1 cellular context compared by ENCODE assay signal in the genomic region with DNA sequence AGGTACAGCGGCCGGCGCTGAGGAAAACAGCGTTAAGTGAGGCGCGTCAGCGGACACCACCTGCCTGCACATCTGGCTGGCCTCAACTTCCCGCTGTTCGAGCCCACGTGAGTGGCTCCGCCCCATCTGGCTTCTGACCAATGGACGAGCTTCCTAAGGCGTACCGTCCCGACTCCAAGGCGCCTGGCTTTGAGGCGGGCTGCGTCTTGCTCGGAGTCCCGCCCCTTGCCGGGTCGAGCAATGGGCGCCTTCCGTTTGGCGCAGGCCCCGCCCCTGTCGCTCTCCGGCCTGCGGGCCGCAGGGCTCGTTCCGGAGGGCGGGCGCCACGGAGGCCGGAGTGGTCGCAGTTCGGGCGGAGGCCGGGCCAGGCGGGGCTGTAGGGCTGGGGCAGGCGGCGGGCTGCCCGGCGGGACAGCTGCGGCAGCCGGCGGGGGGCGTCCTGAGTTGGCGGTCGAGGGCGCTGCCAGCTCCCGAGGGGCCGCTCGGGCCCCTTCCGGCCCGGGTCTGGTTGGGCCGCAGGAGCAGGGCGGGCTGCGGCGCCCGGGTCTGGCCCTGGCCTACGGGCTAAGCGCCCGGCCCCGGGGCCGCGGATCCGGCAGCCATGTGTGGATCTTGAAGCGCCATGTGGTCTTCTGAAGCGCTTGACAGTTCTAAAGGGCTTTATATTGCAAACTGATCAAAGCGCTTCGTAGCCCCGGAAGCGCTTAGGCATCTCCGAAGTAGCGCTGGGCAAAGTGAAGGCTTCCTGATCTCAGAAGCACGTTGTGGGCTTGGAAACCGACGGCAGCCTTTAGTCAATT.
A peak's percentile ranks its signal among the peaks of the same experiment; 100 is the strongest.
TF ChIP-seq lines count a peak whose summit lies in the region.

A gene with protein sequence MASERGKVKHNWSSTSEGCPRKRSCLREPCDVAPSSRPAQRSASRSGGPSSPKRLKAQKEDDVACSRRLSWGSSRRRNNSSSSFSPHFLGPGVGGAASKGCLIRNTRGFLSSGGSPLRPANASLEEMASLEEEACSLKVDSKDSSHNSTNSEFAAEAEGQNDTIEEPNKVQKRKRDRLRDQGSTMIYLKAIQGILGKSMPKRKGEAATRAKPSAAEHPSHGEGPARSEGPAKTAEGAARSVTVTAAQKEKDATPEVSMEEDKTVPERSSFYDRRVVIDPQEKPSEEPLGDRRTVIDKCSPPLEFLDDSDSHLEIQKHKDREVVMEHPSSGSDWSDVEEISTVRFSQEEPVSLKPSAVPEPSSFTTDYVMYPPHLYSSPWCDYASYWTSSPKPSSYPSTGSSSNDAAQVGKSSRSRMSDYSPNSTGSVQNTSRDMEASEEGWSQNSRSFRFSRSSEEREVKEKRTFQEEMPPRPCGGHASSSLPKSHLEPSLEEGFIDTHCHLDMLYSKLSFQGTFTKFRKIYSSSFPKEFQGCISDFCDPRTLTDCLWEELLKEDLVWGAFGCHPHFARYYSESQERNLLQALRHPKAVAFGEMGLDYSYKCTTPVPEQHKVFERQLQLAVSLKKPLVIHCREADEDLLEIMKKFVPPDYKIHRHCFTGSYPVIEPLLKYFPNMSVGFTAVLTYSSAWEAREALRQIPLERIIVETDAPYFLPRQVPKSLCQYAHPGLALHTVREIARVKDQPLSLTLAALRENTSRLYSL (plus strand): TSS at position 276 of the 800 bp plus-strand sequence. CDS start 742 bp downstream, outside the sequence.

TF ChIP-seq in GM12878, 131 proteins besides CTCF, POLR2A, EP300 and RAD21 (continued from another document and continues in another):
- TF ChIP-seq CBX3 (IDR thresholded peaks at IDR 0.05; ENCODE audit: borderline replicate concordance, low read depth) (no peak), KAT2A (conservative IDR thresholded peaks at IDR 0.05; ENCODE audit: control insufficient read depth, low read depth, low read length) (no peak), CEBPB (IDR thresholded peaks at IDR 0.05; ENCODE audit: borderline replicate concordance in 1 of 2, low read depth in 2 of 2, low read length in 2 of 2) (no peak), TCF3 (IDR thresholded peaks at IDR 0.05; ENCODE audit: borderline replicate concordance, insufficient read depth, low read depth, low read length) (peak; percentile 80; the same call in 1 of the 2 replicates), NRF1 (conservative IDR thresholded peaks at IDR 0.05; ENCODE audit: low read depth, low read length) (0 out of 2 replicates have a peak, but pooled peaks have one; percentile 25), EZH2 (IDR thresholded peaks at IDR 0.05; ENCODE audit: borderline replicate concordance, control insufficient read depth, low read depth, low read length) (no peak), STAT1 (conservative IDR thresholded peaks at IDR 0.05) (0 out of 2 replicates have a peak, but pooled peaks have one; percentile 26), ZBED1 (IDR thresholded peaks at IDR 0.05; ENCODE audit: borderline replicate concordance) (no peak), BMI1 (IDR thresholded peaks at IDR 0.05; ENCODE audit: borderline replicate concordance) (no peak), POU2F2 (IDR thresholded peaks at IDR 0.05; ENCODE audit: borderline replicate concordance, low read depth, low read length) (peak; percentile 45; the same call in 1 of the 3 replicates), NR2C1 (IDR thresholded peaks at IDR 0.05) (peak; percentile 62), BHLHE40 (IDR thresholded peaks at IDR 0.05; ENCODE audit: borderline replicate concordance in 1 of 2, low read depth in 2 of 2, low read length in 1 of 2) (peak; percentile 93 to 96), POLR2AphosphoS5 (IDR thresholded peaks at IDR 0.05; ENCODE audit: low read length) (peak; percentile 53; the same call in 1 of the 2 replicates), EGR1 (IDR thresholded peaks at IDR 0.05; ENCODE audit: borderline replicate concordance in 1 of 2, low read depth in 2 of 2, low read length in 2 of 2) (no peak), CBX5 (IDR thresholded peaks at IDR 0.05; ENCODE audit: low read depth) (0 out of 2 replicates have a peak, but pooled peaks have one; percentile 65), TBL1XR1 (IDR thresholded peaks at IDR 0.05; ENCODE audit: low read depth, low read length) (0 out of 2 replicates have a peak, but pooled peaks have one; percentile 29), ZNF24 (IDR thresholded peaks at IDR 0.05) (0 out of 2 replicates have a peak, but pooled peaks have one; percentile 51), HDAC2 (IDR thresholded peaks at IDR 0.05) (no peak), MEF2A (IDR thresholded peaks at IDR 0.05; ENCODE audit: insufficient read depth, low read depth, low read length) (no peak), ESRRA (IDR thresholded peaks at IDR 0.05; ENCODE audit: low read length) (peak; percentile 29; the same call in 1 of the 2 replicates), DPF2 (IDR thresholded peaks at IDR 0.05) (peak; percentile 85), RB1 (IDR thresholded peaks at IDR 0.05; ENCODE audit: borderline replicate concordance) (0 out of 2 replicates have a peak, but pooled peaks have one; percentile 21), SMAD5 (IDR thresholded peaks at IDR 0.05; ENCODE audit: low read depth) (0 out of 2 replicates have a peak, but pooled peaks have one; percentile 27), MXI1 (IDR thresholded peaks at IDR 0.05; ENCODE audit: low read depth, low read length) (peak; percentile 62), ZBTB40 (IDR thresholded peaks at IDR 0.05; ENCODE audit: borderline replicate concordance) (no peak), LARP7 (IDR thresholded peaks at IDR 0.05) (peak; percentile 91)
- TF ChIP-seq, protein P1, sequence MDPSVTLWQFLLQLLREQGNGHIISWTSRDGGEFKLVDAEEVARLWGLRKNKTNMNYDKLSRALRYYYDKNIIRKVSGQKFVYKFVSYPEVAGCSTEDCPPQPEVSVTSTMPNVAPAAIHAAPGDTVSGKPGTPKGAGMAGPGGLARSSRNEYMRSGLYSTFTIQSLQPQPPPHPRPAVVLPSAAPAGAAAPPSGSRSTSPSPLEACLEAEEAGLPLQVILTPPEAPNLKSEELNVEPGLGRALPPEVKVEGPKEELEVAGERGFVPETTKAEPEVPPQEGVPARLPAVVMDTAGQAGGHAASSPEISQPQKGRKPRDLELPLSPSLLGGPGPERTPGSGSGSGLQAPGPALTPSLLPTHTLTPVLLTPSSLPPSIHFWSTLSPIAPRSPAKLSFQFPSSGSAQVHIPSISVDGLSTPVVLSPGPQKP (IDR thresholded peaks at IDR 0.05; ENCODE audit: low read depth, low read length) = peak; percentile 27
- TF ChIP-seq, protein P2, sequence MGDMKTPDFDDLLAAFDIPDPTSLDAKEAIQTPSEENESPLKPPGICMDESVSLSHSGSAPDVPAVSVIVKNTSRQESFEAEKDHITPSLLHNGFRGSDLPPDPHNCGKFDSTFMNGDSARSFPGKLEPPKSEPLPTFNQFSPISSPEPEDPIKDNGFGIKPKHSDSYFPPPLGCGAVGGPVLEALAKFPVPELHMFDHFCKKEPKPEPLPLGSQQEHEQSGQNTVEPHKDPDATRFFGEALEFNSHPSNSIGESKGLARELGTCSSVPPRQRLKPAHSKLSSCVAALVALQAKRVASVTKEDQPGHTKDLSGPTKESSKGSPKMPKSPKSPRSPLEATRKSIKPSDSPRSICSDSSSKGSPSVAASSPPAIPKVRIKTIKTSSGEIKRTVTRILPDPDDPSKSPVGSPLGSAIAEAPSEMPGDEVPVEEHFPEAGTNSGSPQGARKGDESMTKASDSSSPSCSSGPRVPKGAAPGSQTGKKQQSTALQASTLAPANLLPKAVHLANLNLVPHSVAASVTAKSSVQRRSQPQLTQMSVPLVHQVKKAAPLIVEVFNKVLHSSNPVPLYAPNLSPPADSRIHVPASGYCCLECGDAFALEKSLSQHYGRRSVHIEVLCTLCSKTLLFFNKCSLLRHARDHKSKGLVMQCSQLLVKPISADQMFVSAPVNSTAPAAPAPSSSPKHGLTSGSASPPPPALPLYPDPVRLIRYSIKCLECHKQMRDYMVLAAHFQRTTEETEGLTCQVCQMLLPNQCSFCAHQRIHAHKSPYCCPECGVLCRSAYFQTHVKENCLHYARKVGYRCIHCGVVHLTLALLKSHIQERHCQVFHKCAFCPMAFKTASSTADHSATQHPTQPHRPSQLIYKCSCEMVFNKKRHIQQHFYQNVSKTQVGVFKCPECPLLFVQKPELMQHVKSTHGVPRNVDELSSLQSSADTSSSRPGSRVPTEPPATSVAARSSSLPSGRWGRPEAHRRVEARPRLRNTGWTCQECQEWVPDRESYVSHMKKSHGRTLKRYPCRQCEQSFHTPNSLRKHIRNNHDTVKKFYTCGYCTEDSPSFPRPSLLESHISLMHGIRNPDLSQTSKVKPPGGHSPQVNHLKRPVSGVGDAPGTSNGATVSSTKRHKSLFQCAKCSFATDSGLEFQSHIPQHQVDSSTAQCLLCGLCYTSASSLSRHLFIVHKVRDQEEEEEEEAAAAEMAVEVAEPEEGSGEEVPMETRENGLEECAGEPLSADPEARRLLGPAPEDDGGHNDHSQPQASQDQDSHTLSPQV (IDR thresholded peaks at IDR 0.05) = no peak; the same call in 1 of the 2 replicates
- TF ChIP-seq, protein P3, sequence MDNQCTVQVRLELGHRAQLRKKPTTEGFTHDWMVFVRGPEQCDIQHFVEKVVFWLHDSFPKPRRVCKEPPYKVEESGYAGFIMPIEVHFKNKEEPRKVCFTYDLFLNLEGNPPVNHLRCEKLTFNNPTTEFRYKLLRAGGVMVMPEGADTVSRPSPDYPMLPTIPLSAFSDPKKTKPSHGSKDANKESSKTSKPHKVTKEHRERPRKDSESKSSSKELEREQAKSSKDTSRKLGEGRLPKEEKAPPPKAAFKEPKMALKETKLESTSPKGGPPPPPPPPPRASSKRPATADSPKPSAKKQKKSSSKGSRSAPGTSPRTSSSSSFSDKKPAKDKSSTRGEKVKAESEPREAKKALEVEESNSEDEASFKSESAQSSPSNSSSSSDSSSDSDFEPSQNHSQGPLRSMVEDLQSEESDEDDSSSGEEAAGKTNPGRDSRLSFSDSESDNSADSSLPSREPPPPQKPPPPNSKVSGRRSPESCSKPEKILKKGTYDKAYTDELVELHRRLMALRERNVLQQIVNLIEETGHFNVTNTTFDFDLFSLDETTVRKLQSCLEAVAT (IDR thresholded peaks at IDR 0.05) = 0 out of 2 replicates have a peak, but pooled peaks have one; percentile 7
- TF ChIP-seq, protein P4, sequence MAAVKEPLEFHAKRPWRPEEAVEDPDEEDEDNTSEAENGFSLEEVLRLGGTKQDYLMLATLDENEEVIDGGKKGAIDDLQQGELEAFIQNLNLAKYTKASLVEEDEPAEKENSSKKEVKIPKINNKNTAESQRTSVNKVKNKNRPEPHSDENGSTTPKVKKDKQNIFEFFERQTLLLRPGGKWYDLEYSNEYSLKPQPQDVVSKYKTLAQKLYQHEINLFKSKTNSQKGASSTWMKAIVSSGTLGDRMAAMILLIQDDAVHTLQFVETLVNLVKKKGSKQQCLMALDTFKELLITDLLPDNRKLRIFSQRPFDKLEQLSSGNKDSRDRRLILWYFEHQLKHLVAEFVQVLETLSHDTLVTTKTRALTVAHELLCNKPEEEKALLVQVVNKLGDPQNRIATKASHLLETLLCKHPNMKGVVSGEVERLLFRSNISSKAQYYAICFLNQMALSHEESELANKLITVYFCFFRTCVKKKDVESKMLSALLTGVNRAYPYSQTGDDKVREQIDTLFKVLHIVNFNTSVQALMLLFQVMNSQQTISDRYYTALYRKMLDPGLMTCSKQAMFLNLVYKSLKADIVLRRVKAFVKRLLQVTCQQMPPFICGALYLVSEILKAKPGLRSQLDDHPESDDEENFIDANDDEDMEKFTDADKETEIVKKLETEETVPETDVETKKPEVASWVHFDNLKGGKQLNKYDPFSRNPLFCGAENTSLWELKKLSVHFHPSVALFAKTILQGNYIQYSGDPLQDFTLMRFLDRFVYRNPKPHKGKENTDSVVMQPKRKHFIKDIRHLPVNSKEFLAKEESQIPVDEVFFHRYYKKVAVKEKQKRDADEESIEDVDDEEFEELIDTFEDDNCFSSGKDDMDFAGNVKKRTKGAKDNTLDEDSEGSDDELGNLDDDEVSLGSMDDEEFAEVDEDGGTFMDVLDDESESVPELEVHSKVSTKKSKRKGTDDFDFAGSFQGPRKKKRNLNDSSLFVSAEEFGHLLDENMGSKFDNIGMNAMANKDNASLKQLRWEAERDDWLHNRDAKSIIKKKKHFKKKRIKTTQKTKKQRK (IDR thresholded peaks at IDR 0.05; ENCODE audit: low read depth, low read length) = no peak
